Comparison of ENCODE assay signal across 8 cellular contexts in genomic region chr6:17600527-17601388, GRCh38. TPM values are rescaled to one million over a fixed set of nuclear protein-coding genes. Genes with fewer than 3 reads are reported as not detected.
DNase-seq lines count a peak whose midpoint lies in the region; ATAC-seq and TF ChIP-seq lines count a peak whose summit lies in the region.

No MANE protein-coding gene starts in this region.

- DNase-seq in AG08395 (ENCODE audit: low spot score) (peak; percentile 16), fibroblast of the aortic adventitia (ENCODE audit: low read depth) (peak; percentile 11), nephron progenitor cell (peak; percentile 65), type B pancreatic cell (ENCODE audit: extremely low spot score, unreplicated experiment) (peak; percentile 70)
- DNase-seq in activated T-helper 2 cell treated with anti-CD3 and anti-CD28 coated beads, Interferon-gamma antibody, Interleukin-2, Interleukin-4, amounts not matched to agents 10 μg/mL and 5 μg/mL and 100 μg/mL, durations not matched to agents 14 hours and 24 hours and 36 hours (ENCODE audit: low spot score) = peak; percentile 38

- no peaks in the 10 kb centered on the region for H3F3A ChIP-seq in OCI-LY1 (ENCODE audit: insufficient read depth, low read length)

- intact Hi-C loops in activated T-helper 2 cell treated with anti-CD3 and anti-CD28 coated beads, Interferon-gamma antibody, Interleukin-2, Interleukin-4, amounts not matched to agents 10 μg/mL and 5 μg/mL and 100 μg/mL, durations not matched to agents 14 hours and 24 hours and 36 hours (cut with micrococcal nuclease) = loop anchor here (1.0 to 5.0 kb wide), 2 partner anchors 106 to 557 kb away; partner anchors contain the start of genes KDM1B, NUP153 and TPMT

- H3K4me1 Mint-ChIP-seq in activated T-helper 2 cell treated with anti-CD3 and anti-CD28 coated beads, Interferon-gamma antibody, Interleukin-2, Interleukin-4, amounts not matched to agents 10 μg/mL and 5 μg/mL and 100 μg/mL, durations not matched to agents 14 hours and 24 hours and 36 hours (ENCODE audit: low read depth) = peaks cover 24% of the 10 kb centered on the region
- peaks cover 31% of the 10 kb centered on the region for H3K4me1 Mint-ChIP-seq in nephron progenitor cell
- peaks cover 3% of the 10 kb centered on the region for H3K4me1 Mint-ChIP-seq in type B pancreatic cell (ENCODE audit: unreplicated experiment)

- peaks cover 21% of the 10 kb centered on the region for H3K36me3 ChIP-seq in OCI-LY1 (ENCODE audit: insufficient read depth, low read length)

- peak; percentile 50 for ATAC-seq in GM18868 (IDR thresholded peaks at IDR 0.05; ENCODE audit: unreplicated experiment)
- peak; percentile 50 for ATAC-seq in HG03064 (IDR thresholded peaks at IDR 0.05; ENCODE audit: low read depth, unreplicated experiment)

- peaks cover 26% of the 10 kb centered on the region for H3K4me1 ChIP-seq in OCI-LY1 (ENCODE audit: insufficient read depth, low read length, severe bottlenecking)

- peak overlapping the region; percentile 75 for H3K4me3 ChIP-seq in OCI-LY1 (ENCODE audit: low read depth, low read length, poor library complexity, severe bottlenecking)
- peak overlapping the region; percentile 90 for H3K4me3 ChIP-seq in fibroblast of the aortic adventitia (ENCODE audit: low read depth, low read length)

- TF ChIP-seq CTCF in OCI-LY1 (IDR thresholded peaks at IDR 0.05; ENCODE audit: low read length) = no peak
- no peak for TF ChIP-seq CTCF in fibroblast of the aortic adventitia (IDR thresholded peaks at IDR 0.05; ENCODE audit: insufficient read depth, low read length)
- TF ChIP-seq CTCF in nephron progenitor cell (IDR thresholded peaks at IDR 0.05) = no peak
- no peak for TF ChIP-seq CTCF in type B pancreatic cell (conservative IDR thresholded peaks at IDR 0.05)

- H3K9me3 Mint-ChIP-seq in activated T-helper 2 cell treated with anti-CD3 and anti-CD28 coated beads, Interferon-gamma antibody, Interleukin-2, Interleukin-4, amounts not matched to agents 10 μg/mL and 5 μg/mL and 100 μg/mL, durations not matched to agents 14 hours and 24 hours and 36 hours = no peaks in the 10 kb centered on the region
- peaks cover 9% of the 10 kb centered on the region for H3K9me3 Mint-ChIP-seq in nephron progenitor cell
- no peaks in the 10 kb centered on the region for H3K9me3 Mint-ChIP-seq in type B pancreatic cell

- no peaks in the 10 kb centered on the region for H3K9me3 ChIP-seq in OCI-LY1 (ENCODE audit: low read length)

- H3K4me2 ChIP-seq in OCI-LY1 (ENCODE audit: low read length) = peak overlapping the region; percentile 90

- H3K36me3 Mint-ChIP-seq in activated T-helper 2 cell treated with anti-CD3 and anti-CD28 coated beads, Interferon-gamma antibody, Interleukin-2, Interleukin-4, amounts not matched to agents 10 μg/mL and 5 μg/mL and 100 μg/mL, durations not matched to agents 14 hours and 24 hours and 36 hours (ENCODE audit: low read depth) = peaks cover 9% of the 10 kb centered on the region
- peaks cover 25% of the 10 kb centered on the region for H3K36me3 Mint-ChIP-seq in nephron progenitor cell (ENCODE audit: low read depth)
- peaks cover 10% of the 10 kb centered on the region for H3K36me3 Mint-ChIP-seq in type B pancreatic cell

- no peaks in the 10 kb centered on the region for H3K27me3 Mint-ChIP-seq in activated T-helper 2 cell treated with anti-CD3 and anti-CD28 coated beads, Interferon-gamma antibody, Interleukin-2, Interleukin-4, amounts not matched to agents 10 μg/mL and 5 μg/mL and 100 μg/mL, durations not matched to agents 14 hours and 24 hours and 36 hours (ENCODE audit: low read depth)
- H3K27me3 Mint-ChIP-seq in nephron progenitor cell (ENCODE audit: low read depth, poor library complexity) (no peaks in the 10 kb centered on the region), type B pancreatic cell (no peaks in the 10 kb centered on the region)

- no peaks in the 10 kb centered on the region for H3K9me2 ChIP-seq in OCI-LY1 (ENCODE audit: low read depth, low read length)

- H3K27ac Mint-ChIP-seq in activated T-helper 2 cell treated with anti-CD3 and anti-CD28 coated beads, Interferon-gamma antibody, Interleukin-2, Interleukin-4, amounts not matched to agents 10 μg/mL and 5 μg/mL and 100 μg/mL, durations not matched to agents 14 hours and 24 hours and 36 hours = peak overlapping the region; percentile 86
- H3K27ac Mint-ChIP-seq in nephron progenitor cell (peak overlapping the region; percentile 47), type B pancreatic cell (peak overlapping the region; percentile 74)

- no peaks in the 10 kb centered on the region for H3K27me3 ChIP-seq in OCI-LY1 (ENCODE audit: insufficient read depth, low read length)

- no peaks in the 10 kb centered on the region for H4K20me1 ChIP-seq in OCI-LY1 (ENCODE audit: insufficient read depth, low read length)

- H2AFZ ChIP-seq in OCI-LY1 (ENCODE audit: low read length) = no peak overlapping the region

- H3K27ac ChIP-seq in OCI-LY1 (ENCODE audit: low read depth, low read length, poor library complexity, severe bottlenecking) = peak overlapping the region; percentile 0

- H3K9ac ChIP-seq in OCI-LY1 (ENCODE audit: low read length) = peak overlapping the region; percentile 63

- H3K4me3 Mint-ChIP-seq in activated T-helper 2 cell treated with anti-CD3 and anti-CD28 coated beads, Interferon-gamma antibody, Interleukin-2, Interleukin-4, amounts not matched to agents 10 μg/mL and 5 μg/mL and 100 μg/mL, durations not matched to agents 14 hours and 24 hours and 36 hours (ENCODE audit: low read depth) = peak overlapping the region; percentile 89
- H3K4me3 Mint-ChIP-seq in nephron progenitor cell (peak overlapping the region; percentile 94), type B pancreatic cell (peak overlapping the region; percentile 92)

- peaks cover 8% of the 10 kb centered on the region for H3K79me2 ChIP-seq in OCI-LY1 (ENCODE audit: insufficient read depth, low read length)

RNA-seq across cellular contexts. Expression of gene FAM8A1, which starts 0.7 kb away (rescaled TPM):
- 4.8 and 4.9 TPM in 2 replicates for total RNA-seq in activated T-helper 2 cell treated with anti-CD3 and anti-CD28 coated beads, Interferon-gamma antibody, Interleukin-2, Interleukin-4, amounts not matched to agents 10 μg/mL and 5 μg/mL and 100 μg/mL, durations not matched to agents 14 hours and 24 hours and 36 hours
- 12.0 and 28.9 TPM in 2 replicates for total RNA-seq in fibroblast of the aortic adventitia (ENCODE audit: low replicate concordance)
- 18.4 and 21.2 TPM in 2 replicates for total RNA-seq in type B pancreatic cell (ENCODE audit: low replicate concordance)

Comparison
In these comparisons a context has a peak if more than half of its experiments do, and no peak if none do; other contexts are left out.
1. Peak in every context shown above with its lines: DNase-seq, ATAC-seq, H3K4me3 ChIP-seq and H3K27ac ChIP-seq.
2. DNase-seq: peak in every context shown above with its lines; median percentile 70 in type B pancreatic cell; 65 in nephron progenitor cell; 38 in activated T-helper 2 cell treated with anti-CD3 and anti-CD28 coated beads, Interferon-gamma antibody, Interleukin-2, Interleukin-4, amounts not matched to agents 10 μg/mL and 5 μg/mL and 100 μg/mL, durations not matched to agents 14 hours and 24 hours and 36 hours; 16 in AG08395; 11 in fibroblast of the aortic adventitia.